Comparison of ENCODE assay signal across 8 cellular contexts in genomic region chr4:16225996-16226815, GRCh38. TPM values are rescaled to one million over a fixed set of nuclear protein-coding genes. Genes with fewer than 3 reads are reported as not detected.
DNase-seq lines count a peak whose midpoint lies in the region; ATAC-seq and TF ChIP-seq lines count a peak whose summit lies in the region.

A gene with protein sequence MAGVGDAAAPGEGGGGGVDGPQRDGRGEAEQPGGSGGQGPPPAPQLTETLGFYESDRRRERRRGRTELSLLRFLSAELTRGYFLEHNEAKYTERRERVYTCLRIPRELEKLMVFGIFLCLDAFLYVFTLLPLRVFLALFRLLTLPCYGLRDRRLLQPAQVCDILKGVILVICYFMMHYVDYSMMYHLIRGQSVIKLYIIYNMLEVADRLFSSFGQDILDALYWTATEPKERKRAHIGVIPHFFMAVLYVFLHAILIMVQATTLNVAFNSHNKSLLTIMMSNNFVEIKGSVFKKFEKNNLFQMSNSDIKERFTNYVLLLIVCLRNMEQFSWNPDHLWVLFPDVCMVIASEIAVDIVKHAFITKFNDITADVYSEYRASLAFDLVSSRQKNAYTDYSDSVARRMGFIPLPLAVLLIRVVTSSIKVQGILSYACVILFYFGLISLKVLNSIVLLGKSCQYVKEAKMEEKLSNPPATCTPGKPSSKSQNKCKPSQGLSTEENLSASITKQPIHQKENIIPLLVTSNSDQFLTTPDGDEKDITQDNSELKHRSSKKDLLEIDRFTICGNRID (minus strand): TSS chr4:16226471. CDS start chr4:16226457, 14 bp downstream.

- H3K36me3 ChIP-seq in ES-I3 (ENCODE audit: insufficient read depth, low read length): no peaks in the 10 kb centered on the region
- H3K36me3 ChIP-seq in prostate gland: no peaks in the 10 kb centered on the region

- TF ChIP-seq EP300 in Ishikawa (IDR thresholded peaks at IDR 0.05; ENCODE audit: borderline replicate concordance): no peak

- H3K9ac ChIP-seq in ES-I3 (ENCODE audit: low read depth, low read length): peak within 1 kb of the TSS; percentile 96

- H3K27me3 ChIP-seq in prostate gland (replicated peaks; ENCODE audit: insufficient read depth): no peaks in the 10 kb centered on the region

- intact Hi-C loops in T-helper 1 cell treated with Interleukin-12 subunit alpha and Interleukin-12 subunit beta and Interleukin-4 antibody, amounts not matched to agents 30 ng/mL and 1 ng/mL, for 36 hours (cut with micrococcal nuclease): loop anchor here (1.0 to 10.0 kb wide), 12 partner anchors 9 to 1796 kb away; partner anchors contain the start of genes CPEB2, DCAF16, FBXL5 and LAP3
- intact Hi-C loops in left cardiac atrium (cut with DNase I): no loop called here
- intact Hi-C loops in prostate gland (cut with DNase I): no loop called here

- ATAC-seq in GM21576 (IDR thresholded peaks at IDR 0.05; ENCODE audit: unreplicated experiment): peak; percentile 65
- ATAC-seq in left cardiac atrium: peak; percentile 80 to 91

- H3K9me3 ChIP-seq in ES-I3 (ENCODE audit: control insufficient read depth, insufficient read depth, low read length): no peaks in the 10 kb centered on the region
- no peaks in the 10 kb centered on the region for H3K9me3 ChIP-seq in prostate gland

- H3K27ac ChIP-seq in prostate gland: peak within 1 kb of the TSS; percentile 93 to 96

- no peak for TF ChIP-seq RAD21 in Ishikawa (IDR thresholded peaks at IDR 0.05; ENCODE audit: low read depth)

- WGBS in prostate gland: under 1% methylated on average over 71 of the region's 135 CpGs

- DNase-seq in amniotic epithelial cell (ENCODE audit: low read depth) (peak; percentile 26), left cardiac atrium (peak; percentile 88), prostate gland (ENCODE audit: low spot score) (peak; percentile 77), ureter (ENCODE audit: low spot score) (peak; percentile 78)

- H3K4me1 ChIP-seq in ES-I3 (ENCODE audit: insufficient read depth, low read length) (peaks cover 15% of the 10 kb centered on the region; the same call in 1 of the 2 replicates), prostate gland (replicated peaks) (no peaks in the 10 kb centered on the region)

- TF ChIP-seq POLR2A in prostate gland (IDR thresholded peaks at IDR 0.05): peak; percentile 42

- TF ChIP-seq CTCF in prostate gland (IDR thresholded peaks at IDR 0.05): no peak

- H3K4me3 ChIP-seq in prostate gland: peak within 1 kb of the TSS; percentile 61 to 89

TF ChIP-seq in Ishikawa, 13 proteins besides CTCF, POLR2A, EP300 and RAD21:
- TF ChIP-seq CREB1 (IDR thresholded peaks at IDR 0.05; ENCODE audit: low read depth): peak; percentile 65
- no peak for TF ChIP-seq ZBTB7A (IDR thresholded peaks at IDR 0.05; ENCODE audit: low read depth)
- no peak for TF ChIP-seq FOXM1 (IDR thresholded peaks at IDR 0.05; ENCODE audit: borderline replicate concordance, low read depth)
- no peak for TF ChIP-seq EGR1 (IDR thresholded peaks at IDR 0.05)
- no peak for TF ChIP-seq TCF12 (IDR thresholded peaks at IDR 0.05; ENCODE audit: low read depth)
- TF ChIP-seq, protein P1, sequence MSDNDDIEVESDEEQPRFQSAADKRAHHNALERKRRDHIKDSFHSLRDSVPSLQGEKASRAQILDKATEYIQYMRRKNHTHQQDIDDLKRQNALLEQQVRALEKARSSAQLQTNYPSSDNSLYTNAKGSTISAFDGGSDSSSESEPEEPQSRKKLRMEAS (IDR thresholded peaks at IDR 0.05): no peak
- TF ChIP-seq TEAD4 (IDR thresholded peaks at IDR 0.05): no peak
- no peak for TF ChIP-seq USF1 (IDR thresholded peaks at IDR 0.05)
- TF ChIP-seq YY1 (IDR thresholded peaks at IDR 0.05; ENCODE audit: low read depth): peak; percentile 90
- TF ChIP-seq CEBPB (IDR thresholded peaks at IDR 0.05): no peak
- TF ChIP-seq, protein P2, sequence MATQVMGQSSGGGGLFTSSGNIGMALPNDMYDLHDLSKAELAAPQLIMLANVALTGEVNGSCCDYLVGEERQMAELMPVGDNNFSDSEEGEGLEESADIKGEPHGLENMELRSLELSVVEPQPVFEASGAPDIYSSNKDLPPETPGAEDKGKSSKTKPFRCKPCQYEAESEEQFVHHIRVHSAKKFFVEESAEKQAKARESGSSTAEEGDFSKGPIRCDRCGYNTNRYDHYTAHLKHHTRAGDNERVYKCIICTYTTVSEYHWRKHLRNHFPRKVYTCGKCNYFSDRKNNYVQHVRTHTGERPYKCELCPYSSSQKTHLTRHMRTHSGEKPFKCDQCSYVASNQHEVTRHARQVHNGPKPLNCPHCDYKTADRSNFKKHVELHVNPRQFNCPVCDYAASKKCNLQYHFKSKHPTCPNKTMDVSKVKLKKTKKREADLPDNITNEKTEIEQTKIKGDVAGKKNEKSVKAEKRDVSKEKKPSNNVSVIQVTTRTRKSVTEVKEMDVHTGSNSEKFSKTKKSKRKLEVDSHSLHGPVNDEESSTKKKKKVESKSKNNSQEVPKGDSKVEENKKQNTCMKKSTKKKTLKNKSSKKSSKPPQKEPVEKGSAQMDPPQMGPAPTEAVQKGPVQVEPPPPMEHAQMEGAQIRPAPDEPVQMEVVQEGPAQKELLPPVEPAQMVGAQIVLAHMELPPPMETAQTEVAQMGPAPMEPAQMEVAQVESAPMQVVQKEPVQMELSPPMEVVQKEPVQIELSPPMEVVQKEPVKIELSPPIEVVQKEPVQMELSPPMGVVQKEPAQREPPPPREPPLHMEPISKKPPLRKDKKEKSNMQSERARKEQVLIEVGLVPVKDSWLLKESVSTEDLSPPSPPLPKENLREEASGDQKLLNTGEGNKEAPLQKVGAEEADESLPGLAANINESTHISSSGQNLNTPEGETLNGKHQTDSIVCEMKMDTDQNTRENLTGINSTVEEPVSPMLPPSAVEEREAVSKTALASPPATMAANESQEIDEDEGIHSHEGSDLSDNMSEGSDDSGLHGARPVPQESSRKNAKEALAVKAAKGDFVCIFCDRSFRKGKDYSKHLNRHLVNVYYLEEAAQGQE (IDR thresholded peaks at IDR 0.05; ENCODE audit: low read depth): no peak
- peak; percentile 60 for TF ChIP-seq TAF1 (IDR thresholded peaks at IDR 0.05; ENCODE audit: low read depth)
- no peak for TF ChIP-seq NFIC (IDR thresholded peaks at IDR 0.05)

RNA-seq across cellular contexts. Expression of the gene that starts here (rescaled TPM):
- 34.0 and 46.4 TPM in 2 replicates for total RNA-seq in T-helper 1 cell treated with Interleukin-12 subunit alpha and Interleukin-12 subunit beta and Interleukin-4 antibody, amounts not matched to agents 30 ng/mL and 1 ng/mL, for 36 hours
- total RNA-seq in left cardiac atrium: 10 to 100 TPM; 35.9 to 39.9 TPM
- 10 to 100 TPM; 16.2 to 48.6 TPM for total RNA-seq in prostate gland
- 47.5 TPM for total RNA-seq in ureter

Comparison
In these comparisons a context has a peak if more than half of its experiments do, and no peak if none do; other contexts are left out.
1. Peak in every context shown above with its lines: DNase-seq, ATAC-seq, H3K4me3 ChIP-seq and H3K27ac ChIP-seq.
2. DNase-seq: peak in every context shown above with its lines; median percentile 88 in left cardiac atrium; 78 in ureter; 77 in prostate gland; 26 in amniotic epithelial cell.